In genomic region chr6:29916741-29917140, GRCh38 we compare ENCODE assay signal across 18 cellular contexts. TPM values are rescaled to one million over a fixed set of nuclear protein-coding genes. Genes with fewer than 3 reads are reported as not detected.
A peak's percentile ranks its signal among the peaks of the same experiment; 100 is the strongest.
DNase-seq lines count a peak whose midpoint lies in the region; ATAC-seq lines count a peak whose summit lies in the region.
"Had no signal": no experiment of that assay in that cellular context is flagged by ENCODE, and none has a peak within 500 bp of the region (broad histone marks: within the 10 kb centered on the region; RNA-seq: fewer than 3 reads in every experiment).

No MANE protein-coding gene starts in this region.

- no peak overlapping the region for H2BK120ac ChIP-seq in neuronal stem cell (ENCODE audit: low read depth, low read length)

- H3K14ac ChIP-seq in neuronal stem cell (ENCODE audit: low read length) = no peak overlapping the region

- no peak overlapping the region for H3K4ac ChIP-seq in neuronal stem cell (ENCODE audit: low read length)

- H3K18ac ChIP-seq in neuronal stem cell (ENCODE audit: low read length) = no peak overlapping the region

- H2AFZ ChIP-seq in neuronal stem cell (ENCODE audit: low read length) = no peak overlapping the region
- H2AFZ ChIP-seq: GM23248 had no signal

- H3K9ac ChIP-seq in neuronal stem cell (ENCODE audit: low read depth, low read length, poor library complexity) = no peak overlapping the region
- H3K9ac ChIP-seq: GM23248 had no signal

- no peaks in the 10 kb centered on the region for H3K9me3 ChIP-seq in neuronal stem cell (replicated peaks in 1 of 2; ENCODE audit: control insufficient read depth in 2 of 2, insufficient read depth in 1 of 2, low read depth in 1 of 2, low read length in 2 of 2)
- H3K9me3 ChIP-seq: BE2C had no signal

- no peaks in the 10 kb centered on the region for H3K4me1 ChIP-seq in neuronal stem cell (ENCODE audit: control insufficient read depth in 2 of 2, insufficient read depth in 1 of 2, low read depth in 1 of 2, low read length in 2 of 2)
- H3K4me1 ChIP-seq: BE2C had no signal

- H3K27me3 ChIP-seq in neuronal stem cell (ENCODE audit: control insufficient read depth in 3 of 3, insufficient read depth in 3 of 3, low read depth in 1 of 3, low read length in 3 of 3) = peaks cover 0 to 11% (median 0%) of the 10 kb centered on the region in 3 experiments
- H3K27me3 ChIP-seq: BE2C had no signal

- H2BK15ac ChIP-seq in neuronal stem cell (ENCODE audit: low read length) = no peak overlapping the region

- H4K8ac ChIP-seq in neuronal stem cell (ENCODE audit: low read depth, low read length) = peak overlapping the region; percentile 21

- DNase-seq in DMS79 treated with DMSO at 0.1 percent for 48 hours (lab: John Stamatoyannopoulos, UW) = peak; percentile 37
- DNase-seq in NCI-H1092 treated with DMSO at 0.1 percent for 48 hours (lab: John Stamatoyannopoulos, UW) = peak; percentile 46
- peak; percentile 37 for DNase-seq in NCI-H2196 treated with DMSO at 0.1 percent for 48 hours (lab: John Stamatoyannopoulos, UW; ENCODE audit: unreplicated experiment)
- DNase-seq in neuronal stem cell (ENCODE audit: low spot score) = no peak
- DNase-seq in OCI-M1 (lab: John Stamatoyannopoulos, UW) = no peak
- DNase-seq in SKM-1 treated with dmso at 0.1 percent for 144 hours (lab: John Stamatoyannopoulos, UW; ENCODE audit: unreplicated experiment) = no peak
- DNase-seq: BE2C; C1 segment of cervical spinal cord; CD4-positive, CD25-positive, alpha-beta regulatory T cell; CD8-positive, alpha-beta memory T cell; COR-L47; DMS 273 treated with DMSO at 0.1 percent for 48 hours; DMS53; GDM1; GM23248; HCEC 1CT had no signal

- H3K4me2 ChIP-seq in neuronal stem cell (ENCODE audit: insufficient read depth, low read length, poor library complexity, severe bottlenecking) = no peak overlapping the region

- no peak overlapping the region for H3K23ac ChIP-seq in neuronal stem cell (ENCODE audit: low read depth, low read length, poor library complexity)

- H2AK5ac ChIP-seq in neuronal stem cell (ENCODE audit: low read depth, low read length) = no peak overlapping the region

- H3K36me3 ChIP-seq in neuronal stem cell (replicated peaks in 1 of 2; ENCODE audit: control insufficient read depth in 2 of 2, insufficient read depth in 2 of 2, low read length in 2 of 2) = no peaks in the 10 kb centered on the region
- H3K36me3 ChIP-seq: BE2C had no signal

- H3K27ac ChIP-seq in neuronal stem cell (replicated peaks; ENCODE audit: low read length) = no peak overlapping the region
- H3K27ac ChIP-seq: GM23248 had no signal

- no peak overlapping the region for H2BK12ac ChIP-seq in neuronal stem cell (ENCODE audit: low read length)

- no peak overlapping the region for H3K4me3 ChIP-seq in neuronal stem cell (ENCODE audit: low read length in 2 of 2)
- H3K4me3 ChIP-seq: GM23248 had no signal

- no peak overlapping the region for H2BK5ac ChIP-seq in neuronal stem cell (ENCODE audit: low read length)

- no peak overlapping the region for H4K91ac ChIP-seq in neuronal stem cell (ENCODE audit: low read depth, low read length, poor library complexity)

- no CpG with 5 or more reads among the region's 1 CpG for WGBS in neuronal stem cell (ENCODE audit: extremely low coverage in 2 of 2, insufficient read length in 2 of 2, insufficient replicate concordance in 1 of 2), 2 donors

- ATAC-seq in HG02759 (IDR thresholded peaks at IDR 0.05; ENCODE audit: unreplicated experiment) (no peak), HG03565 (IDR thresholded peaks at IDR 0.05; ENCODE audit: unreplicated experiment) (no peak)

- H3K79me1 ChIP-seq in neuronal stem cell (ENCODE audit: low read depth, low read length) = no peaks in the 10 kb centered on the region

RNA-seq across cellular contexts. Expression of gene HLA-A, which starts 25.6 kb away (rescaled TPM):
- 143 TPM for polyA plus RNA-seq in neuronal stem cell (2013, experiment 1 of 2)
- polyA plus RNA-seq in neuronal stem cell (2013, experiment 2 of 2) = 141 TPM

Comparison
In these comparisons a context has a peak if more than half of its experiments do, and no peak if none do; other contexts are left out.
1. DNase-seq: peak in DMS79 treated with DMSO at 0.1 percent for 48 hours (single experiment), NCI-H1092 treated with DMSO at 0.1 percent for 48 hours (single experiment) and NCI-H2196 treated with DMSO at 0.1 percent for 48 hours (single experiment); none in neuronal stem cell (single experiment), OCI-M1 (single experiment) and SKM-1 treated with dmso at 0.1 percent for 144 hours (single experiment).